In the genomic region with DNA sequence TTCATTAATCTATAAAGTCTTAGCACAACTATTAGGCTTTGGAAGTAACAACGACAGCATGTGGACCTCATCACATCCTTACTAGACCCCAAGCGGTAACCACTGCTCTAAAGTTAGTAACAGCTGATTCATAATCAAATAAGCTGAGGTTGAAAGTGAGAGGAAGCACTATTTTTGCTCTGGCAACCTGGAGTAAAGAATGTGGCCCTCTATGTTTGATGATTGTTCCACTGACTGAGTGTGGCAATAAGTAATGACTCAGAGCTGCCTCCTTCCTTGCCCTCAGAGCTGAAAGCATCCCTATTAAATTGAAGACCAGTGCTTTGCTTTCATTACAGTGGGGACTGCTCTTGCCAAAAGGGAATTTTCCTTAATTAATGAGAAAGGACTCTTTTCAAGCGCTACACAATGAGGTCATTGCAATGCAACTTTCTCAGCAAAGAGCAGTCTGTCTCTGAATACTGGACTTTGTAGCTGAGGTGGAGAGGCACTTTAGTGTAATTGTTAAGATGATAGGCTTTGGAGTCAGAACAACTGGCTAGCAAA, we compare ENCODE assay signal across 8 cellular contexts.
A peak's percentile ranks its signal among the peaks of the same experiment; 100 is the strongest.
DNase-seq lines count a peak whose midpoint lies in the region; ATAC-seq and TF ChIP-seq lines count a peak whose summit lies in the region.

No MANE protein-coding gene starts in this region.

- H4K20me1 ChIP-seq in osteoblast (ENCODE audit: insufficient read depth, low read length): no peaks in the 10 kb centered on the region

- DNase-seq in EL: peak; percentile 95
- DNase-seq in astrocyte of the spinal cord (ENCODE audit: low read depth, low spot score): peak; percentile 90
- DNase-seq in osteoblast (ENCODE audit: insufficient read length, low spot score, missing footprints): peak; percentile 30
- DNase-seq in posterior cingulate gyrus: no peak
- no peak for DNase-seq in NK-92 treated with Interleukin-12 subunit alpha and Interleukin-12 subunit beta, amount 100 ng/mL, for 24 hours (lab: John Stamatoyannopoulos, UW)
- no peak for DNase-seq in SK-N-DZ (ENCODE audit: low spot score)

- ATAC-seq in GM21423 (IDR thresholded peaks at IDR 0.05; ENCODE audit: unreplicated experiment): peak; percentile 96
- ATAC-seq in HG03520 (IDR thresholded peaks at IDR 0.05; ENCODE audit: unreplicated experiment): peak; percentile 91

- H3K4me2 ChIP-seq in osteoblast (ENCODE audit: insufficient read depth, low read length): peak overlapping the region; percentile 56

- no peaks in the 10 kb centered on the region for H3K9me3 ChIP-seq in osteoblast (ENCODE audit: low read depth, low read length)

- in situ Hi-C loops in astrocyte of the spinal cord (cut with HindIII; ENCODE audit: low sequenced_read_pairs): no loop called here

- no peak for TF ChIP-seq CTCF in astrocyte of the spinal cord (IDR thresholded peaks at IDR 0.05; ENCODE audit: low read depth, low read length)
- no peak for TF ChIP-seq CTCF in osteoblast (IDR thresholded peaks at IDR 0.05; ENCODE audit: extremely low read depth, low read depth, low read length)

- peaks cover 15% of the 10 kb centered on the region for H3K4me1 ChIP-seq in osteoblast (ENCODE audit: insufficient read depth, low read length)

- H3K79me2 ChIP-seq in osteoblast (ENCODE audit: insufficient read depth, low read length): no peaks in the 10 kb centered on the region

- no peaks in the 10 kb centered on the region for H3K36me3 ChIP-seq in osteoblast (ENCODE audit: insufficient read depth, low read length)

- no peak overlapping the region for H2AFZ ChIP-seq in osteoblast (ENCODE audit: low read length)

- H3K4me3 ChIP-seq in astrocyte of the spinal cord (ENCODE audit: low read depth, low read length) (no peak overlapping the region), osteoblast (ENCODE audit: insufficient read depth, low read length) (no peak overlapping the region)

- H3K27me3 ChIP-seq in osteoblast (ENCODE audit: insufficient read depth, low read length): no peaks in the 10 kb centered on the region

- peak overlapping the region; percentile 76 for H3K27ac ChIP-seq in osteoblast (ENCODE audit: low read depth, low read length)

- intact Hi-C loops in posterior cingulate gyrus (cut with DNase I): no loop called here

Comparison
In these comparisons a context has a peak if more than half of its experiments do, and no peak if none do; other contexts are left out.
1. DNase-seq: peak in EL (single experiment), astrocyte of the spinal cord (single experiment) and osteoblast (single experiment); none in posterior cingulate gyrus (0 of 10), NK-92 treated with Interleukin-12 subunit alpha and Interleukin-12 subunit beta, amount 100 ng/mL, for 24 hours (single experiment) and SK-N-DZ (single experiment).